ENCODE assay signal across 9 cellular contexts in the genomic region with DNA sequence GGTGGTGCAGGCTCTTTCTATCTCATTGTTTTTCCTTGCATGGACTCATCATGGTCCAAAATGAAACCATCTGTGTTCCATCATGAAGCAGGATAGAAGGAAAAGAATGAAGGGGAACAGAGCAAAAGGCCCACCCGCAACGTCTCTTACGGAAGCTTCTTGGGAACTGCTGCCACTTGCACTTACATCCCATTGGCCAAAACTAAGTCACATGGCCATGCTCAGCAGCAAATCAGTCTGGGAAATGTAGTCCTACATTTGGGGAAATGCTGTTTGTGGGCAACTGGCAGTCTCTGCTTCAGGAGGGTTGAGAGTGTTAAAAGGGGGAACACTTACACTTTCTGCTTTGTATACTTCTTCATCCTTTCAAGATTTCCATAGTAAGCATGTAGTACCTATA.
DNase-seq lines count a peak whose midpoint lies in the region; ATAC-seq and TF ChIP-seq lines count a peak whose summit lies in the region.
"Had no signal": no experiment of that assay in that cellular context is flagged by ENCODE, and none has a peak within 500 bp of the region (broad histone marks: within the 10 kb centered on the region; RNA-seq: fewer than 3 reads in every experiment).

No MANE protein-coding gene starts in this region.

- H3K27me3 Mint-ChIP-seq in activated B cell treated with CpG ODN at 0.5 μM for 24 hours = peaks cover 1% of the 10 kb centered on the region
- peaks cover 4% of the 10 kb centered on the region for H3K27me3 Mint-ChIP-seq in stimulated activated memory B cell treated with anti-CD40 and anti-IgM and Interleukin-4, amounts not matched to agents 10 μg/mL and 1 μg/mL and 100 μg/mL, for 72 hours
- H3K27me3 Mint-ChIP-seq in activated CD8-positive, alpha-beta memory T cell treated with anti-CD3 and anti-CD28 coated beads, Interleukin-2, amount 10 ng/mL, durations not matched to agents 7 days and 5 days = peaks cover 14% of the 10 kb centered on the region

- no peak for DNase-seq in activated naive CD4-positive, alpha-beta T cell treated with anti-CD3 and anti-CD28 coated beads, Interleukin-2, amount 50 U/mL, for 72 hours (ENCODE audit: low spot score in 2 of 2)
- DNase-seq in activated naive CD4-positive, alpha-beta T cell treated with anti-CD3 and anti-CD28 coated beads, Interleukin-2, amount 50 U/mL, for 16 hours = no peak
- DNase-seq in activated B cell treated with CpG ODN at 0.5 μM for 24 hours (no peak), HT-29 (ENCODE audit: low spot score) (no peak), DMS153 (lab: John Stamatoyannopoulos, UW) (no peak)
- DNase-seq in activated CD8-positive, alpha-beta memory T cell treated with anti-CD3 and anti-CD28 coated beads, Interleukin-2, amount 10 ng/mL, durations not matched to agents 7 days and 5 days = no peak
- DNase-seq: activated T-cell treated with anti-CD3 and anti-CD28 coated beads, Interleukin-2, amount 50 U/mL, for 24 hours had no signal

- intact Hi-C loops in activated B cell treated with CpG ODN at 0.5 μM for 24 hours (cut with micrococcal nuclease) = no loop called here

- CTCF ChIA-PET in activated B cell treated with CpG ODN at 0.5 μM for 24 hours (lab: Charles Lee) = interaction anchor here (1.2 kb wide), 1 partner anchor 20 kb away, joined by 4 read pairs; no protein-coding TSS in a partner anchor
- CTCF ChIA-PET in activated CD8-positive, alpha-beta memory T cell treated with anti-CD3 and anti-CD28 coated beads, Interleukin-2, amount 10 ng/mL, durations not matched to agents 7 days and 5 days (lab: Charles Lee) = interaction anchor here (1.3 kb wide), 1 partner anchor 20 kb away, joined by 4 read pairs; no protein-coding TSS in a partner anchor

- no peak overlapping the region for H3K4me3 Mint-ChIP-seq in activated B cell treated with CpG ODN at 0.5 μM for 24 hours
- no peak overlapping the region for H3K4me3 Mint-ChIP-seq in stimulated activated memory B cell treated with anti-CD40 and anti-IgM and Interleukin-4, amounts not matched to agents 10 μg/mL and 1 μg/mL and 100 μg/mL, for 72 hours
- no peak overlapping the region for H3K4me3 Mint-ChIP-seq in activated CD8-positive, alpha-beta memory T cell treated with anti-CD3 and anti-CD28 coated beads, Interleukin-2, amount 10 ng/mL, durations not matched to agents 7 days and 5 days
- H3K4me3 Mint-ChIP-seq: activated T-cell treated with anti-CD3 and anti-CD28 coated beads, Interleukin-2, amount 50 U/mL, for 24 hours had no signal

- H3K9me3 Mint-ChIP-seq in activated naive CD4-positive, alpha-beta T cell treated with anti-CD3 and anti-CD28 coated beads, Interleukin-2, amount 50 U/mL, for 72 hours = no peaks in the 10 kb centered on the region
- no peaks in the 10 kb centered on the region for H3K9me3 Mint-ChIP-seq in activated B cell treated with CpG ODN at 0.5 μM for 24 hours
- peaks cover under 1% of the 10 kb centered on the region for H3K9me3 Mint-ChIP-seq in stimulated activated memory B cell treated with anti-CD40 and anti-IgM and Interleukin-4, amounts not matched to agents 10 μg/mL and 1 μg/mL and 100 μg/mL, for 72 hours
- H3K9me3 Mint-ChIP-seq in activated CD8-positive, alpha-beta memory T cell treated with anti-CD3 and anti-CD28 coated beads, Interleukin-2, amount 10 ng/mL, durations not matched to agents 7 days and 5 days (ENCODE audit: low read depth) = no peaks in the 10 kb centered on the region
- H3K9me3 Mint-ChIP-seq: activated T-cell treated with anti-CD3 and anti-CD28 coated beads, Interleukin-2, amount 50 U/mL, for 24 hours had no signal

- POLR2A ChIA-PET in activated B cell treated with CpG ODN at 0.5 μM for 24 hours (lab: Charles Lee) = no interaction called here

- ATAC-seq in activated naive CD4-positive, alpha-beta T cell treated with anti-CD3 and anti-CD28 coated beads, Interleukin-2, amount 50 U/mL, for 72 hours = peak; percentile 63 to 67
- ATAC-seq in HG03521 (IDR thresholded peaks at IDR 0.05; ENCODE audit: unreplicated experiment) = peak; percentile 45
- ATAC-seq in activated B cell treated with CpG ODN at 0.5 μM for 24 hours (ENCODE audit: low read depth) = peak; percentile 67
- peak; percentile 55 for ATAC-seq in stimulated activated memory B cell treated with anti-CD40 and anti-IgM and Interleukin-4, amounts not matched to agents 10 μg/mL and 1 μg/mL and 100 μg/mL, for 72 hours
- no peak for ATAC-seq in activated CD8-positive, alpha-beta memory T cell treated with anti-CD3 and anti-CD28 coated beads, Interleukin-2, amount 10 ng/mL, durations not matched to agents 7 days and 5 days

- TF ChIP-seq CTCF in activated B cell treated with CpG ODN at 0.5 μM for 24 hours (IDR thresholded peaks at IDR 0.05) = no peak

- no peak overlapping the region for H3K27ac Mint-ChIP-seq in activated naive CD4-positive, alpha-beta T cell treated with anti-CD3 and anti-CD28 coated beads, Interleukin-2, amount 50 U/mL, for 72 hours
- no peak overlapping the region for H3K27ac Mint-ChIP-seq in activated B cell treated with CpG ODN at 0.5 μM for 24 hours
- no peak overlapping the region for H3K27ac Mint-ChIP-seq in stimulated activated memory B cell treated with anti-CD40 and anti-IgM and Interleukin-4, amounts not matched to agents 10 μg/mL and 1 μg/mL and 100 μg/mL, for 72 hours
- no peak overlapping the region for H3K27ac Mint-ChIP-seq in activated CD8-positive, alpha-beta memory T cell treated with anti-CD3 and anti-CD28 coated beads, Interleukin-2, amount 10 ng/mL, durations not matched to agents 7 days and 5 days
- H3K27ac Mint-ChIP-seq: activated T-cell treated with anti-CD3 and anti-CD28 coated beads, Interleukin-2, amount 50 U/mL, for 24 hours had no signal

- no peaks in the 10 kb centered on the region for H3K36me3 Mint-ChIP-seq in activated naive CD4-positive, alpha-beta T cell treated with anti-CD3 and anti-CD28 coated beads, Interleukin-2, amount 50 U/mL, for 72 hours
- H3K36me3 Mint-ChIP-seq in activated B cell treated with CpG ODN at 0.5 μM for 24 hours (ENCODE audit: low read depth) = no peaks in the 10 kb centered on the region
- no peaks in the 10 kb centered on the region for H3K36me3 Mint-ChIP-seq in stimulated activated memory B cell treated with anti-CD40 and anti-IgM and Interleukin-4, amounts not matched to agents 10 μg/mL and 1 μg/mL and 100 μg/mL, for 72 hours
- H3K36me3 Mint-ChIP-seq in activated CD8-positive, alpha-beta memory T cell treated with anti-CD3 and anti-CD28 coated beads, Interleukin-2, amount 10 ng/mL, durations not matched to agents 7 days and 5 days = no peaks in the 10 kb centered on the region

- peaks cover 3% of the 10 kb centered on the region for H3K4me1 Mint-ChIP-seq in activated B cell treated with CpG ODN at 0.5 μM for 24 hours
- H3K4me1 Mint-ChIP-seq in stimulated activated memory B cell treated with anti-CD40 and anti-IgM and Interleukin-4, amounts not matched to agents 10 μg/mL and 1 μg/mL and 100 μg/mL, for 72 hours = no peaks in the 10 kb centered on the region
- H3K4me1 Mint-ChIP-seq in activated CD8-positive, alpha-beta memory T cell treated with anti-CD3 and anti-CD28 coated beads, Interleukin-2, amount 10 ng/mL, durations not matched to agents 7 days and 5 days = no peaks in the 10 kb centered on the region
